ENCODE assay signal across 24 cellular contexts in genomic region chr18:42275949-42276730, GRCh38.
"Had no signal": no experiment of that assay in that cellular context is flagged by ENCODE, and none has a peak within 500 bp of the region (broad histone marks: within the 10 kb centered on the region; RNA-seq: fewer than 3 reads in every experiment).

No MANE protein-coding gene starts in this region.

- H3K4me1 ChIP-seq: vagina had no signal

- FAIRE-seq: endometrium had no signal

- H3K36me3 ChIP-seq: heart right ventricle, neural progenitor cell, vagina had no signal

- ATAC-seq: activated CD8-positive, alpha-beta memory T cell treated with anti-CD3 and anti-CD28 coated beads, Interleukin-2, amount 10 ng/mL, durations not matched to agents 7 days and 5 days; activated CD8-positive, alpha-beta T cell treated with anti-CD3 and anti-CD28 coated beads for 36 hours; activated naive CD4-positive, alpha-beta T cell treated with anti-CD3 and anti-CD28 coated beads, Interleukin-2, amount 50 U/mL, for 72 hours; heart right ventricle; sciatic nerve; stimulated activated naive B cell treated with anti-CD40 and anti-IgM and Interleukin-4, amounts not matched to agents 10 μg/mL and 1 μg/mL and 100 μg/mL, for 72 hours had no signal

- H3K27me3 Mint-ChIP-seq: activated CD8-positive, alpha-beta memory T cell treated with anti-CD3 and anti-CD28 coated beads, Interleukin-2, amount 10 ng/mL, durations not matched to agents 7 days and 5 days; activated CD8-positive, alpha-beta T cell treated with anti-CD3 and anti-CD28 coated beads for 36 hours; dendritic cell treated with granulocyte-macrophage colony-stimulating factor and Interleukin-4, amounts not matched to agents 40 ng/mL and 50 ng/mL, for 4 days had no signal

- H3K4me3 ChIP-seq: heart right ventricle, neural progenitor cell, smooth muscle cell, vagina had no signal

- DNase-seq: activated CD4-positive, alpha-beta T cell treated with anti-CD3 and anti-CD28 coated beads, Interleukin-2, amount 10 ng/mL, durations not matched to agents 7 days and 5 days; activated CD4-positive, CD25-positive, alpha-beta regulatory T cell treated with anti-CD3 and anti-CD28 coated beads, Interleukin-2, amount 50 U/mL, for 72 hours; activated CD8-positive, alpha-beta memory T cell treated with anti-CD3 and anti-CD28 coated beads, Interleukin-2, amount 10 ng/mL, durations not matched to agents 7 days and 5 days; activated CD8-positive, alpha-beta T cell treated with anti-CD3 and anti-CD28 coated beads for 36 hours; activated gamma-delta T cell treated with Interleukin-2 at 50 U/mL for 16 hours; aorta; effector CD4-positive, alpha-beta T cell; heart right ventricle; left ventricle myocardium superior; mammary epithelial cell; midbrain; posterior cingulate gyrus; stimulated activated CD4-positive, alpha-beta T cell treated with anti-CD3 and anti-CD28 coated beads, Interleukin-15, amount 100 ng/mL, for 24 hours; stimulated activated naive B cell treated with anti-CD40 and anti-IgM and Interleukin-4, amounts not matched to agents 10 μg/mL and 1 μg/mL and 100 μg/mL, for 72 hours had no signal

- H3K36me3 Mint-ChIP-seq: activated CD8-positive, alpha-beta memory T cell treated with anti-CD3 and anti-CD28 coated beads, Interleukin-2, amount 10 ng/mL, durations not matched to agents 7 days and 5 days; activated naive CD4-positive, alpha-beta T cell treated with anti-CD3 and anti-CD28 coated beads, Interleukin-2, amount 50 U/mL, for 72 hours; brain; neural progenitor cell; stimulated activated naive B cell treated with anti-CD40 and anti-IgM and Interleukin-4, amounts not matched to agents 10 μg/mL and 1 μg/mL and 100 μg/mL, for 72 hours had no signal

- H3K9ac ChIP-seq: neural progenitor cell had no signal

- H3K27ac Mint-ChIP-seq: activated CD4-positive, alpha-beta T cell treated with anti-CD3 and anti-CD28 coated beads, Interleukin-2, amount 10 ng/mL, durations not matched to agents 7 days and 5 days; activated CD8-positive, alpha-beta memory T cell treated with anti-CD3 and anti-CD28 coated beads, Interleukin-2, amount 10 ng/mL, durations not matched to agents 7 days and 5 days; activated CD8-positive, alpha-beta T cell treated with anti-CD3 and anti-CD28 coated beads for 36 hours; activated T-helper 1 cell treated with anti-CD3 and anti-CD28 coated beads, Interleukin-12 subunit alpha, Interleukin-12 subunit beta, Interleukin-2, Interleukin-4 antibody, amounts not matched to agents 30 ng/mL and 10 ng/mL and 1 ng/mL, durations not matched to agents 14 hours and 24 hours and 36 hours; dendritic cell treated with granulocyte-macrophage colony-stimulating factor and Interleukin-4, amounts not matched to agents 40 ng/mL and 50 ng/mL, for 4 days; stimulated activated naive B cell treated with anti-CD40 and anti-IgM and Interleukin-4, amounts not matched to agents 10 μg/mL and 1 μg/mL and 100 μg/mL, for 72 hours; T-helper 1 cell treated with Interleukin-12 subunit alpha and Interleukin-12 subunit beta and Interleukin-4 antibody, amounts not matched to agents 30 μg/mL and 1 μg/mL, for 36 hours had no signal

- H3K4me3 Mint-ChIP-seq: activated CD4-positive, alpha-beta T cell treated with anti-CD3 and anti-CD28 coated beads, Interleukin-2, amount 10 ng/mL, durations not matched to agents 7 days and 5 days; activated CD8-positive, alpha-beta memory T cell treated with anti-CD3 and anti-CD28 coated beads, Interleukin-2, amount 10 ng/mL, durations not matched to agents 7 days and 5 days; activated CD8-positive, alpha-beta T cell treated with anti-CD3 and anti-CD28 coated beads for 36 hours; activated T-helper 1 cell treated with anti-CD3 and anti-CD28 coated beads, Interleukin-12 subunit alpha, Interleukin-12 subunit beta, Interleukin-2, Interleukin-4 antibody, amounts not matched to agents 30 ng/mL and 10 ng/mL and 1 ng/mL, durations not matched to agents 14 hours and 24 hours and 36 hours; brain; dendritic cell treated with granulocyte-macrophage colony-stimulating factor and Interleukin-4, amounts not matched to agents 40 ng/mL and 50 ng/mL, for 4 days; neural progenitor cell; stimulated activated naive B cell treated with anti-CD40 and anti-IgM and Interleukin-4, amounts not matched to agents 10 μg/mL and 1 μg/mL and 100 μg/mL, for 72 hours; T-helper 1 cell treated with Interleukin-12 subunit alpha and Interleukin-12 subunit beta and Interleukin-4 antibody, amounts not matched to agents 30 μg/mL and 1 μg/mL, for 36 hours had no signal

- H3K27ac ChIP-seq: heart right ventricle, vagina had no signal

- H3K4me1 Mint-ChIP-seq: activated CD4-positive, alpha-beta T cell treated with anti-CD3 and anti-CD28 coated beads, Interleukin-2, amount 10 ng/mL, durations not matched to agents 7 days and 5 days; activated CD8-positive, alpha-beta memory T cell treated with anti-CD3 and anti-CD28 coated beads, Interleukin-2, amount 10 ng/mL, durations not matched to agents 7 days and 5 days; stimulated activated naive B cell treated with anti-CD40 and anti-IgM and Interleukin-4, amounts not matched to agents 10 μg/mL and 1 μg/mL and 100 μg/mL, for 72 hours had no signal

- H3K9me3 Mint-ChIP-seq: activated CD4-positive, alpha-beta T cell treated with anti-CD3 and anti-CD28 coated beads, Interleukin-2, amount 10 ng/mL, durations not matched to agents 7 days and 5 days; activated CD8-positive, alpha-beta T cell treated with anti-CD3 and anti-CD28 coated beads for 36 hours; activated naive CD4-positive, alpha-beta T cell treated with anti-CD3 and anti-CD28 coated beads, Interleukin-2, amount 50 U/mL, for 72 hours; activated T-helper 1 cell treated with anti-CD3 and anti-CD28 coated beads, Interleukin-12 subunit alpha, Interleukin-12 subunit beta, Interleukin-2, Interleukin-4 antibody, amounts not matched to agents 30 ng/mL and 10 ng/mL and 1 ng/mL, durations not matched to agents 14 hours and 24 hours and 36 hours; dendritic cell treated with granulocyte-macrophage colony-stimulating factor and Interleukin-4, amounts not matched to agents 40 ng/mL and 50 ng/mL, for 4 days; neural progenitor cell; stimulated activated naive B cell treated with anti-CD40 and anti-IgM and Interleukin-4, amounts not matched to agents 10 μg/mL and 1 μg/mL and 100 μg/mL, for 72 hours; T-helper 1 cell treated with Interleukin-12 subunit alpha and Interleukin-12 subunit beta and Interleukin-4 antibody, amounts not matched to agents 30 μg/mL and 1 μg/mL, for 36 hours had no signal

- H3K27me3 ChIP-seq: heart right ventricle, neural progenitor cell, vagina had no signal

- H3K9me3 ChIP-seq: heart right ventricle, vagina had no signal
